Comparison of ENCODE assay signal across 21 cellular contexts in genomic region chr10:28983799-28984198, GRCh38.
DNase-seq lines count a peak whose midpoint lies in the region; TF ChIP-seq lines count a peak whose summit lies in the region.
"Had no signal": no experiment of that assay in that cellular context is flagged by ENCODE, and none has a peak within 500 bp of the region (broad histone marks: within the 10 kb centered on the region; RNA-seq: fewer than 3 reads in every experiment).

No MANE protein-coding gene starts in this region.

- H3K4me3 Mint-ChIP-seq in Caco-2 (ENCODE audit: unreplicated experiment) (no peak overlapping the region), mesothelial cell of epicardium (no peak overlapping the region)
- no peak overlapping the region for H3K4me3 Mint-ChIP-seq in activated naive CD4-positive, alpha-beta T cell treated with anti-CD3 and anti-CD28 coated beads for 36 hours
- H3K4me3 Mint-ChIP-seq: activated CD4-positive, alpha-beta T cell treated with anti-CD3 and anti-CD28 coated beads for 36 hours; dendritic cell treated with granulocyte-macrophage colony-stimulating factor and Interleukin-4, amounts not matched to agents 40 ng/mL and 50 ng/mL, for 4 days; neural crest cell had no signal

- H3K9me3 Mint-ChIP-seq in Caco-2 (ENCODE audit: unreplicated experiment) (no peaks in the 10 kb centered on the region), mesothelial cell of epicardium (no peaks in the 10 kb centered on the region)
- no peaks in the 10 kb centered on the region for H3K9me3 Mint-ChIP-seq in activated naive CD4-positive, alpha-beta T cell treated with anti-CD3 and anti-CD28 coated beads for 36 hours
- H3K9me3 Mint-ChIP-seq: dendritic cell treated with granulocyte-macrophage colony-stimulating factor and Interleukin-4, amounts not matched to agents 40 ng/mL and 50 ng/mL, for 4 days had no signal

- no peak for DNase-seq in Caco-2
- DNase-seq in adipocyte (ENCODE audit: low read depth) = peak; percentile 65
- peak; percentile 50 for DNase-seq in fibroblast of pulmonary artery (ENCODE audit: low read depth)
- DNase-seq in mesothelial cell of epicardium (ENCODE audit: low spot score in 2 of 2, unreplicated experiment in 2 of 2) = no peak
- DNase-seq in activated naive CD4-positive, alpha-beta T cell treated with anti-CD3 and anti-CD28 coated beads for 36 hours = no peak
- DNase-seq in GM13976 (ENCODE audit: low spot score) = no peak
- no peak for DNase-seq in KBM-7
- DNase-seq in DMS153 (lab: John Stamatoyannopoulos, UW) = no peak
- DNase-seq: NCI-H2171; NCI-H526 treated with DMSO at 0.1 percent for 48 hours; stimulated activated CD4-positive, alpha-beta T cell treated with anti-CD3 and anti-CD28 coated beads, Interleukin-4, amount 100 ng/mL, for 24 hours; T-helper 1 cell had no signal

- H3K9ac ChIP-seq in adipocyte (ENCODE audit: low read length) = no peak overlapping the region

- CTCF ChIA-PET in Caco-2 (lab: Charles Lee) = no interaction called here
- CTCF ChIA-PET in activated naive CD4-positive, alpha-beta T cell treated with anti-CD3 and anti-CD28 coated beads for 36 hours (lab: Charles Lee) = no interaction called here

- H3K27ac Mint-ChIP-seq in Caco-2 (ENCODE audit: unreplicated experiment) (peak overlapping the region; percentile 3), mesothelial cell of epicardium (peak overlapping the region; percentile 18)
- H3K27ac Mint-ChIP-seq in activated naive CD4-positive, alpha-beta T cell treated with anti-CD3 and anti-CD28 coated beads for 36 hours = no peak overlapping the region
- H3K27ac Mint-ChIP-seq: activated CD4-positive, alpha-beta T cell treated with anti-CD3 and anti-CD28 coated beads for 36 hours; activated naive CD4-positive, alpha-beta T cell treated with anti-CD3 and anti-CD28 coated beads, Interleukin-2, amount 50 U/mL, for 72 hours; dendritic cell treated with granulocyte-macrophage colony-stimulating factor and Interleukin-4, amounts not matched to agents 40 ng/mL and 50 ng/mL, for 4 days; progenitor cell of endocrine pancreas had no signal

- intact Hi-C loops in Caco-2 (cut with micrococcal nuclease; ENCODE audit: unreplicated experiment) = no loop called here
- intact Hi-C loops in activated naive CD4-positive, alpha-beta T cell treated with anti-CD3 and anti-CD28 coated beads for 36 hours (cut with micrococcal nuclease) = no loop called here

- H3K4me1 ChIP-seq in Caco-2 (peaks cover 10% of the 10 kb centered on the region; the same call in 1 of the 2 replicates), adipocyte (ENCODE audit: control insufficient read depth, insufficient read depth, low read length) (peaks cover 14% of the 10 kb centered on the region)

- BruUV-seq in Caco-2 (replicated peaks; lab: Mats Ljungman, UMichigan) = no TSS peak

- no peaks in the 10 kb centered on the region for H3K9me3 ChIP-seq in Caco-2
- H3K9me3 ChIP-seq in adipocyte (ENCODE audit: control insufficient read depth, low read length) = no peaks in the 10 kb centered on the region
- H3K9me3 ChIP-seq: spleen, stomach, transverse colon had no signal

- in situ Hi-C loops in GM13976 (cut with MboI; ENCODE audit: low sequenced_read_pairs, unreplicated experiment) (loop anchor here (10.0 kb wide), 1 partner anchor 299 kb away; no protein-coding TSS in a partner anchor), KBM-7 (cut with MboI; ENCODE audit: low pct_unique_long_range_greater_than_20kb, low sequenced_read_pairs) (loop anchor here (25.0 kb wide), 1 partner anchor 321 kb away; no protein-coding TSS in a partner anchor)

- H3K27me3 ChIP-seq in Caco-2 (replicated peaks; ENCODE audit: control insufficient read depth, insufficient read depth, low read length) = no peaks in the 10 kb centered on the region
- H3K27me3 ChIP-seq in adipocyte (replicated peaks; ENCODE audit: control insufficient read depth, insufficient read depth, low read length) = peaks cover 9% of the 10 kb centered on the region
- H3K27me3 ChIP-seq: brain microvascular endothelial cell, spleen, stomach, transverse colon had no signal

- peaks cover 11% of the 10 kb centered on the region for H3K4me1 Mint-ChIP-seq in Caco-2 (ENCODE audit: low read depth, unreplicated experiment)
- peaks cover 25% of the 10 kb centered on the region for H3K4me1 Mint-ChIP-seq in mesothelial cell of epicardium
- H3K4me1 Mint-ChIP-seq in activated naive CD4-positive, alpha-beta T cell treated with anti-CD3 and anti-CD28 coated beads for 36 hours (ENCODE audit: low read depth) = no peaks in the 10 kb centered on the region
- H3K4me1 Mint-ChIP-seq: activated CD4-positive, alpha-beta T cell treated with anti-CD3 and anti-CD28 coated beads for 36 hours had no signal

- POLR2A ChIA-PET in Caco-2 (lab: Charles Lee) = no interaction called here

- H3K4me3 ChIP-seq in Caco-2 (ENCODE audit: low read depth, low read length) (no peak overlapping the region), adipocyte (ENCODE audit: low read length) (no peak overlapping the region), fibroblast of pulmonary artery (replicated peaks; ENCODE audit: low read depth, low read length) (no peak overlapping the region)
- H3K4me3 ChIP-seq: spleen, stomach, transverse colon had no signal

- H3K36me3 Mint-ChIP-seq in Caco-2 (ENCODE audit: insufficient read depth, unreplicated experiment) (no peaks in the 10 kb centered on the region), mesothelial cell of epicardium (no peaks in the 10 kb centered on the region)
- no peaks in the 10 kb centered on the region for H3K36me3 Mint-ChIP-seq in activated naive CD4-positive, alpha-beta T cell treated with anti-CD3 and anti-CD28 coated beads for 36 hours (ENCODE audit: low read depth)
- H3K36me3 Mint-ChIP-seq: activated naive CD4-positive, alpha-beta T cell treated with anti-CD3 and anti-CD28 coated beads, Interleukin-2, amount 50 U/mL, for 72 hours had no signal

- H3K27me3 Mint-ChIP-seq in Caco-2 (ENCODE audit: insufficient read depth, unreplicated experiment) (no peaks in the 10 kb centered on the region), mesothelial cell of epicardium (ENCODE audit: low read depth) (no peaks in the 10 kb centered on the region)
- peaks cover 7% of the 10 kb centered on the region for H3K27me3 Mint-ChIP-seq in activated naive CD4-positive, alpha-beta T cell treated with anti-CD3 and anti-CD28 coated beads for 36 hours (ENCODE audit: low read depth)
- H3K27me3 Mint-ChIP-seq: progenitor cell of endocrine pancreas had no signal

- no peaks in the 10 kb centered on the region for H3K36me3 ChIP-seq in Caco-2 (ENCODE audit: control insufficient read depth, insufficient read depth, low read length)
- no peaks in the 10 kb centered on the region for H3K36me3 ChIP-seq in adipocyte (ENCODE audit: control insufficient read depth, insufficient read depth, low read length, severe bottlenecking)
- H3K36me3 ChIP-seq: brain microvascular endothelial cell, spleen, stomach, transverse colon had no signal

- no peak for TF ChIP-seq CTCF in Caco-2 (IDR thresholded peaks at IDR 0.05; ENCODE audit: insufficient read depth in 1 of 2, low read depth in 1 of 2, low read length in 1 of 2, severe bottlenecking in 1 of 2, unreplicated experiment in 1 of 2)
- no peak for TF ChIP-seq CTCF in fibroblast of pulmonary artery (IDR thresholded peaks at IDR 0.05; ENCODE audit: low read length, missing control alignments)
- TF ChIP-seq CTCF in mesothelial cell of epicardium (IDR thresholded peaks at IDR 0.05; ENCODE audit: unreplicated experiment) = no peak
- no peak for TF ChIP-seq CTCF in GM13976 (IDR thresholded peaks at IDR 0.05; ENCODE audit: borderline replicate concordance, control extremely low read depth, extremely low read depth, insufficient read depth, missing control alignments)

Comparison
In these comparisons a context has a peak if more than half of its experiments do, and no peak if none do; other contexts are left out.
1. DNase-seq: peak in adipocyte (single experiment) and fibroblast of pulmonary artery (single experiment); none in Caco-2 (0 of 2), mesothelial cell of epicardium (0 of 2), activated naive CD4-positive, alpha-beta T cell treated with anti-CD3 and anti-CD28 coated beads for 36 hours (single experiment), GM13976 (single experiment), KBM-7 (single experiment) and DMS153 (single experiment).